Comparison of ENCODE assay signal across 1 cellular context in genomic region chr10:110401401-110402076, GRCh38.
TF ChIP-seq lines count a peak whose summit lies in the region.

No MANE protein-coding gene starts in this region.

TF ChIP-seq in SK-N-SH, 30 proteins besides CTCF, POLR2A, EP300 and RAD21 (continued from another document):
- TF ChIP-seq USF2 (IDR thresholded peaks at IDR 0.05; ENCODE audit: borderline replicate concordance, low read depth, low read length) (no peak), FOXM1 (IDR thresholded peaks at IDR 0.05; ENCODE audit: low read depth) (no peak), MXI1 (IDR thresholded peaks at IDR 0.05; ENCODE audit: low read depth, low read length) (no peak)
